In the genomic region with DNA sequence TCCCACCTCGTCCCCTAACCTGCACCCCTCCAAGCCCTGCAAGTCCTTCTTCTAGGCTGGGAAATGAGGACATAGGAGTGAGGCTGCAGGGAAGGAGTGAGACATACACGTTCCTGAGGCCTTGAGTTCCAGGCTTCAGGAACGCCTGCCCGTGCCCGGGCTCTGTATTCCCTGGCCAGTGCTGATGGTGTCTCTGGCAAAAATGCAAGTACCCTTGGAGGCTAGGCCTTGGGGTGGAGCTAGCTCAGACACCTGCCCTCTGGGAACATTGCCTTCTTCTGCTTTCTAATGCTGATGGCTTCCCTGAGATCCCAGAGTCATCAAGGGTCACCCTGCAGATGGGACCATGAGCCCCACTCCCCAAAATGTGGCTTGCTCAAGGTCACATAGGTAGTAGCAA, we compare ENCODE assay signal across 13 cellular contexts.
DNase-seq lines count a peak whose midpoint lies in the region; ATAC-seq and TF ChIP-seq lines count a peak whose summit lies in the region.
"Had no signal": no experiment of that assay in that cellular context is flagged by ENCODE, and none has a peak within 500 bp of the region (broad histone marks: within the 10 kb centered on the region; RNA-seq: fewer than 3 reads in every experiment).

No MANE protein-coding gene starts in this region.

- H3K27me3 Mint-ChIP-seq in activated naive CD8-positive, alpha-beta T cell treated with anti-CD3 and anti-CD28 coated beads, Interleukin-2, amount 10 ng/mL, durations not matched to agents 7 days and 5 days = no peaks in the 10 kb centered on the region
- H3K27me3 Mint-ChIP-seq in activated naive CD8-positive, alpha-beta T cell treated with anti-CD3 and anti-CD28 coated beads, Interleukin-2, amount 50 U/mL, for 24 hours = no peaks in the 10 kb centered on the region
- H3K27me3 Mint-ChIP-seq in immature natural killer cell (ENCODE audit: low read depth in 3 of 3) = peaks cover 0 to 5% (median 0%) of the 10 kb centered on the region in 3 donors

- CTCF ChIA-PET in OCI-LY7 (lab: Charles Lee; ENCODE audit: unreplicated experiment) = interaction anchor here (0.6 to 1.1 kb wide), 2 partner anchors 77 to 183 kb away, joined by 3 to 4 read pairs; a partner anchor contains a TSS

- H3K9me3 Mint-ChIP-seq in activated naive CD8-positive, alpha-beta T cell treated with anti-CD3 and anti-CD28 coated beads, Interleukin-2, amount 10 ng/mL, durations not matched to agents 7 days and 5 days = no peaks in the 10 kb centered on the region
- no peaks in the 10 kb centered on the region for H3K9me3 Mint-ChIP-seq in activated naive CD8-positive, alpha-beta T cell treated with anti-CD3 and anti-CD28 coated beads, Interleukin-2, amount 50 U/mL, for 24 hours
- no peaks in the 10 kb centered on the region for H3K9me3 Mint-ChIP-seq in immature natural killer cell

- no peaks in the 10 kb centered on the region for H3K9me2 ChIP-seq in OCI-LY7 (ENCODE audit: insufficient read depth, low read length)

- intact Hi-C loops in OCI-LY7 (cut with micrococcal nuclease; ENCODE audit: unreplicated experiment) = no loop called here

- no peak overlapping the region for H3K27ac ChIP-seq in OCI-LY7 (ENCODE audit: low read depth, low read length, poor library complexity, severe bottlenecking)
- H3K27ac ChIP-seq in thoracic aorta = peak overlapping the region; percentile 9 to 22

- DNase-seq in activated naive CD8-positive, alpha-beta T cell treated with anti-CD3 and anti-CD28 coated beads, Interleukin-2, amount 10 ng/mL, durations not matched to agents 7 days and 5 days = no peak
- no peak for DNase-seq in activated naive CD8-positive, alpha-beta T cell treated with anti-CD3 and anti-CD28 coated beads, Interleukin-2, amount 50 U/mL, for 24 hours
- DNase-seq in OCI-LY7 (ENCODE audit: low spot score) = no peak
- no peak for DNase-seq in immature natural killer cell
- DNase-seq in thoracic aorta (ENCODE audit: low spot score) = no peak
- DNase-seq in NCI-H774 (lab: John Stamatoyannopoulos, UW) = no peak
- DNase-seq: anterior cingulate cortex; dermis blood vessel endothelial cell; NCI-H2081; nucleus accumbens; stimulated activated CD4-positive, alpha-beta T cell treated with anti-CD3 and anti-CD28 coated beads, Interleukin-12 subunit alpha, Interleukin-12 subunit beta, amount 100 ng/mL, for 4 hours had no signal

- no peaks in the 10 kb centered on the region for H3K36me3 ChIP-seq in OCI-LY7 (ENCODE audit: insufficient read depth, low read length)
- no peaks in the 10 kb centered on the region for H3K36me3 ChIP-seq in thoracic aorta

- ATAC-seq in activated naive CD8-positive, alpha-beta T cell treated with anti-CD3 and anti-CD28 coated beads, Interleukin-2, amount 10 ng/mL, durations not matched to agents 7 days and 5 days (ENCODE audit: low read depth) = no peak
- ATAC-seq in activated naive CD8-positive, alpha-beta T cell treated with anti-CD3 and anti-CD28 coated beads, Interleukin-2, amount 50 U/mL, for 24 hours = no peak
- ATAC-seq in thoracic aorta (ENCODE audit: insufficient number of reproducible peaks, low FRiP score, low read depth) (no peak), HG02759 (IDR thresholded peaks at IDR 0.05; ENCODE audit: unreplicated experiment) (no peak), GM21786 (IDR thresholded peaks at IDR 0.05; ENCODE audit: unreplicated experiment) (no peak)

- peak overlapping the region; percentile 17; the same call in 1 of the 2 replicates for H3K4me2 ChIP-seq in OCI-LY7 (ENCODE audit: low read length)

- H3K4me3 ChIP-seq in OCI-LY7 (ENCODE audit: low read depth, low read length, poor library complexity, severe bottlenecking) (no peak overlapping the region), thoracic aorta (no peak overlapping the region)

- no peaks in the 10 kb centered on the region for H3K27me3 ChIP-seq in thoracic aorta (replicated peaks; ENCODE audit: insufficient read depth)

- no peak overlapping the region for H2AFZ ChIP-seq in OCI-LY7 (ENCODE audit: low read length)

- H3K4me3 Mint-ChIP-seq in activated naive CD8-positive, alpha-beta T cell treated with anti-CD3 and anti-CD28 coated beads, Interleukin-2, amount 10 ng/mL, durations not matched to agents 7 days and 5 days = peak overlapping the region; percentile 67
- no peak overlapping the region for H3K4me3 Mint-ChIP-seq in activated naive CD8-positive, alpha-beta T cell treated with anti-CD3 and anti-CD28 coated beads, Interleukin-2, amount 50 U/mL, for 24 hours
- H3K4me3 Mint-ChIP-seq in immature natural killer cell = peak overlapping the region in 3 of 5 donors; percentile 10 to 58 (median 20)

- H3K27ac Mint-ChIP-seq in activated naive CD8-positive, alpha-beta T cell treated with anti-CD3 and anti-CD28 coated beads, Interleukin-2, amount 10 ng/mL, durations not matched to agents 7 days and 5 days = peak overlapping the region; percentile 61
- H3K27ac Mint-ChIP-seq in activated naive CD8-positive, alpha-beta T cell treated with anti-CD3 and anti-CD28 coated beads, Interleukin-2, amount 50 U/mL, for 24 hours = no peak overlapping the region
- peak overlapping the region in 5 of 6 donors; percentile 72 to 92 (median 88) for H3K27ac Mint-ChIP-seq in immature natural killer cell

- H3K4me1 ChIP-seq in OCI-LY7 (ENCODE audit: insufficient read depth, low read length, poor library complexity, severe bottlenecking) (peaks cover 31% of the 10 kb centered on the region), thoracic aorta (ENCODE audit: control insufficient read depth in 1 of 2, low read depth in 2 of 2) (peaks cover 71 to 94% of the 10 kb centered on the region in 2 donors)

- peaks cover 43% of the 10 kb centered on the region for H3K4me1 Mint-ChIP-seq in activated naive CD8-positive, alpha-beta T cell treated with anti-CD3 and anti-CD28 coated beads, Interleukin-2, amount 10 ng/mL, durations not matched to agents 7 days and 5 days
- peaks cover 47% of the 10 kb centered on the region for H3K4me1 Mint-ChIP-seq in activated naive CD8-positive, alpha-beta T cell treated with anti-CD3 and anti-CD28 coated beads, Interleukin-2, amount 50 U/mL, for 24 hours
- H3K4me1 Mint-ChIP-seq in immature natural killer cell = peaks cover 65 to 67% of the 10 kb centered on the region in 2 donors

- POLR2A ChIA-PET in activated naive CD8-positive, alpha-beta T cell treated with anti-CD3 and anti-CD28 coated beads, Interleukin-2, amount 10 ng/mL, durations not matched to agents 7 days and 5 days (lab: Charles Lee) = interaction anchor here (1.4 to 3.5 kb wide), 5 partner anchors 9 to 76 kb away, joined by 3 to 17 read pairs (median 5); a partner anchor contains a TSS
- POLR2A ChIA-PET in OCI-LY7 (lab: Charles Lee) = interaction anchor here (0.6 to 1.9 kb wide), 5 partner anchors 10 to 59 kb away, joined by 3 to 5 read pairs (median 5); no protein-coding TSS in a partner anchor

- H3K9me3 ChIP-seq in OCI-LY7 (ENCODE audit: low read length) (no peaks in the 10 kb centered on the region), thoracic aorta (no peaks in the 10 kb centered on the region)

- no peaks in the 10 kb centered on the region for H3K79me2 ChIP-seq in OCI-LY7 (ENCODE audit: insufficient read depth, low read depth, low read length)

- H4K20me1 ChIP-seq in OCI-LY7 (ENCODE audit: insufficient read depth, low read length) = no peaks in the 10 kb centered on the region

- H3K36me3 Mint-ChIP-seq in activated naive CD8-positive, alpha-beta T cell treated with anti-CD3 and anti-CD28 coated beads, Interleukin-2, amount 10 ng/mL, durations not matched to agents 7 days and 5 days = no peaks in the 10 kb centered on the region
- no peaks in the 10 kb centered on the region for H3K36me3 Mint-ChIP-seq in activated naive CD8-positive, alpha-beta T cell treated with anti-CD3 and anti-CD28 coated beads, Interleukin-2, amount 50 U/mL, for 24 hours (ENCODE audit: low read depth)
- peaks cover 0 to 6% (median 0%) of the 10 kb centered on the region in 3 donors for H3K36me3 Mint-ChIP-seq in immature natural killer cell

- BruUV-seq in OCI-LY7 (replicated peaks; lab: Mats Ljungman, UMichigan) = no TSS peak

- TF ChIP-seq CTCF in OCI-LY7 (conservative IDR thresholded peaks at IDR 0.05; ENCODE audit: low read length) = no peak
- no peak for TF ChIP-seq CTCF in thoracic aorta (IDR thresholded peaks at IDR 0.05)
